In genomic region chr3:132135628-132136333, GRCh38 we compare ENCODE assay signal across 11 cellular contexts.
DNase-seq lines count a peak whose midpoint lies in the region; ATAC-seq and TF ChIP-seq lines count a peak whose summit lies in the region.
"Had no signal": no experiment of that assay in that cellular context is flagged by ENCODE, and none has a peak within 500 bp of the region (broad histone marks: within the 10 kb centered on the region; RNA-seq: fewer than 3 reads in every experiment).

No MANE protein-coding gene starts in this region.

- peak; percentile 55 to 64 for ATAC-seq in lower lobe of right lung
- no peak for ATAC-seq in activated naive CD4-positive, alpha-beta T cell treated with anti-CD3 and anti-CD28 coated beads, Interleukin-2, amount 50 U/mL, for 72 hours
- no peak for ATAC-seq in omental fat pad (ENCODE audit: low FRiP score)
- ATAC-seq: heart left ventricle had no signal

- intact Hi-C loops in lower lobe of right lung (cut with DNase I) = no loop called here

- no peak for TF ChIP-seq CTCF in AG09309 (IDR thresholded peaks at IDR 0.05; ENCODE audit: control insufficient read depth, insufficient read depth, low read depth, low read length, missing control alignments)
- no peak for TF ChIP-seq CTCF in cardiac fibroblast (IDR thresholded peaks at IDR 0.05; ENCODE audit: low read depth, low read length)
- no peak for TF ChIP-seq CTCF in lower lobe of right lung (IDR thresholded peaks at IDR 0.05)
- no peak for TF ChIP-seq CTCF in omental fat pad (IDR thresholded peaks at IDR 0.05)

- H3K27ac Mint-ChIP-seq in activated naive CD4-positive, alpha-beta T cell treated with anti-CD3 and anti-CD28 coated beads, Interleukin-2, amount 50 U/mL, for 72 hours = no peak overlapping the region

- H3K9me3 ChIP-seq in lower lobe of right lung = no peaks in the 10 kb centered on the region
- H3K9me3 ChIP-seq: heart left ventricle had no signal

- H3K9me3 Mint-ChIP-seq in activated naive CD4-positive, alpha-beta T cell treated with anti-CD3 and anti-CD28 coated beads, Interleukin-2, amount 50 U/mL, for 72 hours = peaks cover 0 to 4% of the 10 kb centered on the region in 2 donors

- no peak overlapping the region for H3K27ac ChIP-seq in lower lobe of right lung
- H3K27ac ChIP-seq: heart left ventricle had no signal

- H3K36me3 ChIP-seq in lower lobe of right lung = no peaks in the 10 kb centered on the region
- H3K36me3 ChIP-seq: heart left ventricle had no signal

- no peaks in the 10 kb centered on the region for H3K4me1 ChIP-seq in lower lobe of right lung
- H3K4me1 ChIP-seq: heart left ventricle had no signal

- H3K36me3 Mint-ChIP-seq in activated naive CD4-positive, alpha-beta T cell treated with anti-CD3 and anti-CD28 coated beads, Interleukin-2, amount 50 U/mL, for 72 hours = no peaks in the 10 kb centered on the region

- DNase-seq in AG09309 (ENCODE audit: low read depth) (peak; percentile 92), LHCN-M2 (ENCODE audit: low read depth) (peak; percentile 98), cardiac fibroblast (ENCODE audit: low read depth in 2 of 2) (peak; percentile 80 to 98), lower lobe of right lung (no peak), omental fat pad (ENCODE audit: low spot score) (no peak), DMS153 (lab: John Stamatoyannopoulos, UW) (no peak)
- DNase-seq in activated naive CD4-positive, alpha-beta T cell treated with anti-CD3 and anti-CD28 coated beads, Interleukin-2, amount 50 U/mL, for 72 hours (ENCODE audit: low spot score in 2 of 2) = no peak
- no peak for DNase-seq in activated T-cell treated with anti-CD3 and anti-CD28 coated beads, Interleukin-2, amount 50 U/mL, for 48 hours
- DNase-seq: heart left ventricle; posterior cingulate gyrus; stimulated activated CD8-positive, alpha-beta memory T cell treated with anti-CD3 and anti-CD28 coated beads, Interleukin-4, amount 100 ng/mL, for 48 hours had no signal

- H3K4me3 ChIP-seq in AG09309 (ENCODE audit: control insufficient read depth, low read depth, low read length) (peak overlapping the region; percentile 12; the same call in 1 of the 2 replicates), cardiac fibroblast (replicated peaks in 1 of 2; ENCODE audit: low read depth in 2 of 2, low read length in 2 of 2) (peak overlapping the region in 1 of 2 donors; percentile 32), lower lobe of right lung (no peak overlapping the region)
- H3K4me3 ChIP-seq: heart left ventricle had no signal

- no peaks in the 10 kb centered on the region for H3K27me3 ChIP-seq in lower lobe of right lung (ENCODE audit: low read depth)

Comparison
In these comparisons a context has a peak if more than half of its experiments do, and no peak if none do; other contexts are left out.
1. DNase-seq: peak in AG09309 (single experiment), LHCN-M2 (single experiment) and cardiac fibroblast (2 of 2); none in lower lobe of right lung (single experiment), activated naive CD4-positive, alpha-beta T cell treated with anti-CD3 and anti-CD28 coated beads, Interleukin-2, amount 50 U/mL, for 72 hours (0 of 2), activated T-cell treated with anti-CD3 and anti-CD28 coated beads, Interleukin-2, amount 50 U/mL, for 48 hours (0 of 2), omental fat pad (single experiment) and DMS153 (single experiment).
2. ATAC-seq: peak in lower lobe of right lung (2 of 2); none in activated naive CD4-positive, alpha-beta T cell treated with anti-CD3 and anti-CD28 coated beads, Interleukin-2, amount 50 U/mL, for 72 hours (0 of 2) and omental fat pad (single experiment).